ENCODE assay signal across 8 cellular contexts in genomic region chr11:66317322-66317765, GRCh38. TPM values are rescaled to one million over a fixed set of nuclear protein-coding genes. Genes with fewer than 3 reads are reported as not detected.
DNase-seq lines count a peak whose midpoint lies in the region; ATAC-seq and TF ChIP-seq lines count a peak whose summit lies in the region.

No MANE protein-coding gene starts in this region.

- H3K27ac Mint-ChIP-seq in brain = peak overlapping the region in 4 of 5 experiments; percentile 91 to 99 (median 95)

- no peak overlapping the region for H3K4me3 ChIP-seq in mesendoderm (ENCODE audit: low read length)

- peak overlapping the region in 4 of 5 experiments; percentile 66 to 84 (median 73) for H3K4me3 Mint-ChIP-seq in brain

- no peak for TF ChIP-seq CTCF in brain (conservative IDR thresholded peaks at IDR 0.05)

- H3K79me2 ChIP-seq in mesendoderm (ENCODE audit: control insufficient read depth, insufficient read depth, low read length) = no peaks in the 10 kb centered on the region

- H3K56ac ChIP-seq in mesendoderm (ENCODE audit: low read length) = peak overlapping the region; percentile 77

- no peaks in the 10 kb centered on the region for H3K36me3 ChIP-seq in mesendoderm (ENCODE audit: control insufficient read depth, insufficient read depth, low read length)

- H2BK120ac ChIP-seq in mesendoderm (ENCODE audit: low read depth, low read length) = no peak overlapping the region

- H4K8ac ChIP-seq in mesendoderm (ENCODE audit: low read depth, low read length) = no peak overlapping the region

- H3K27ac ChIP-seq in mesendoderm (ENCODE audit: low read depth, low read length) = peak overlapping the region; percentile 7

- H3K36me3 Mint-ChIP-seq in brain = no peaks in the 10 kb centered on the region

- peak overlapping the region; percentile 37 for H2BK5ac ChIP-seq in mesendoderm (ENCODE audit: low read length)

- ATAC-seq in GM18511 (IDR thresholded peaks at IDR 0.05; ENCODE audit: unreplicated experiment) = no peak
- no peak for ATAC-seq in HG02610 (IDR thresholded peaks at IDR 0.05; ENCODE audit: unreplicated experiment)

- no CpG with 5 or more reads among the region's 14 CpGs for WGBS in mesendoderm (ENCODE audit: extremely low coverage, insufficient coverage, low lambda C conversion rate)

- peak overlapping the region; percentile 62 for H3K18ac ChIP-seq in mesendoderm (ENCODE audit: low read length)

- H3K4me1 Mint-ChIP-seq in brain = peaks cover 46% of the 10 kb centered on the region

- peak overlapping the region; percentile 18 for H3K4me2 ChIP-seq in mesendoderm (ENCODE audit: low read length)

- no peak overlapping the region for H2AK5ac ChIP-seq in mesendoderm (ENCODE audit: low read length)

- no peaks in the 10 kb centered on the region for H3K27me3 ChIP-seq in mesendoderm (ENCODE audit: insufficient read depth, low read length, poor library complexity)

- H3K9me3 Mint-ChIP-seq in brain = peaks cover 5 to 12% (median 11%) of the 10 kb centered on the region in 5 experiments

- H3K23ac ChIP-seq in mesendoderm (ENCODE audit: low read length) = no peak overlapping the region

- no peak overlapping the region for H4K5ac ChIP-seq in mesendoderm (ENCODE audit: low read length)

- H3K79me1 ChIP-seq in mesendoderm (ENCODE audit: low read length) = no peaks in the 10 kb centered on the region

- peak overlapping the region; percentile 75 for H3K4ac ChIP-seq in mesendoderm (ENCODE audit: low read depth, low read length)

- peak; percentile 31 to 87 (median 67) for DNase-seq in stimulated activated naive CD4-positive, alpha-beta T cell (lab: John Stamatoyannopoulos, UW)
- no peak for DNase-seq in stimulated activated naive CD4-positive, alpha-beta T cell treated with Interleukin-2 at 50 U/mL for 16 hours (lab: John Stamatoyannopoulos, UW)
- DNase-seq in mesendoderm (peak; percentile 48), NCI-H1092 (lab: John Stamatoyannopoulos, UW) (no peak), epidermal melanocyte (ENCODE audit: insufficient read length, low spot score) (no peak)

- H3K9ac ChIP-seq in mesendoderm (ENCODE audit: low read length) = peak overlapping the region; percentile 25

- H3K27me3 Mint-ChIP-seq in brain = peaks cover 5% of the 10 kb centered on the region

- no peak overlapping the region for H2BK15ac ChIP-seq in mesendoderm (replicated peaks; ENCODE audit: low read depth)

- peaks cover 16% of the 10 kb centered on the region for H3K4me1 ChIP-seq in mesendoderm (ENCODE audit: control insufficient read depth, low read depth, low read length)

RNA-seq across cellular contexts. Expression of gene CD248, which starts 0.5 kb away (rescaled TPM):
- 14.3 TPM for polyA plus RNA-seq in brain (ENCODE audit: insufficient read depth, low read depth, low replicate concordance)
- polyA plus RNA-seq in mesendoderm (2013, experiment 1 of 2) = 3.0 TPM
- polyA plus RNA-seq in mesendoderm (2013, experiment 2 of 2) = 3.4 TPM

RNA-seq across cellular contexts. Expression of gene RIN1, which starts 18.9 kb away (rescaled TPM):
- polyA plus RNA-seq in brain (ENCODE audit: insufficient read depth, low read depth, low replicate concordance) = 3.2 TPM
- polyA plus RNA-seq in mesendoderm (2013, experiment 1 of 2) = 2.2 TPM
- 1.8 TPM for polyA plus RNA-seq in mesendoderm (2013, experiment 2 of 2)

RNA-seq across cellular contexts. Expression of gene TMEM151A, which starts 25.6 kb away (rescaled TPM):
- 54.6 TPM for polyA plus RNA-seq in brain (ENCODE audit: insufficient read depth, low read depth, low replicate concordance)
- 0.27 TPM for polyA plus RNA-seq in mesendoderm (2013, experiment 1 of 2)
- 0.21 TPM for polyA plus RNA-seq in mesendoderm (2013, experiment 2 of 2)

RNA-seq across cellular contexts. Expression of gene BRMS1, which starts 27.6 kb away (rescaled TPM):
- 67.0 TPM for polyA plus RNA-seq in brain (ENCODE audit: insufficient read depth, low read depth, low replicate concordance)
- polyA plus RNA-seq in mesendoderm (2013, experiment 1 of 2) = 45.3 TPM
- polyA plus RNA-seq in mesendoderm (2013, experiment 2 of 2) = 44.6 TPM

RNA-seq across cellular contexts. Expression of gene YIF1A, which starts 28.4 kb away (rescaled TPM):
- polyA plus RNA-seq in brain (ENCODE audit: insufficient read depth, low read depth, low replicate concordance) = 118 TPM
- 142 TPM for polyA plus RNA-seq in mesendoderm (2013, experiment 1 of 2)
- polyA plus RNA-seq in mesendoderm (2013, experiment 2 of 2) = 138 TPM

Comparison
In these comparisons a context has a peak if more than half of its experiments do, and no peak if none do; other contexts are left out.
1. DNase-seq: peak in stimulated activated naive CD4-positive, alpha-beta T cell (6 of 6) and mesendoderm (single experiment); none in stimulated activated naive CD4-positive, alpha-beta T cell treated with Interleukin-2 at 50 U/mL for 16 hours (single experiment), NCI-H1092 (single experiment) and epidermal melanocyte (single experiment).